In genomic region chr11:1217151-1217550, GRCh38 we compare ENCODE assay signal across 1 cellular context.
TF ChIP-seq lines count a peak whose summit lies in the region.

No MANE protein-coding gene starts in this region.

TF ChIP-seq in HepG2, 621 proteins besides CTCF, POLR2A, EP300 and RAD21:
- TF ChIP-seq SCMH1 (CRISPR knock-in tag; IDR thresholded peaks at IDR 0.05; ENCODE audit: borderline replicate concordance) (no peak), BRD4 (CRISPR knock-in tag; IDR thresholded peaks at IDR 0.05) (no peak), ZNF839 (CRISPR knock-in tag; IDR thresholded peaks at IDR 0.05; ENCODE audit: borderline replicate concordance) (no peak), BCL6 (CRISPR knock-in tag; IDR thresholded peaks at IDR 0.05) (no peak), RERE (CRISPR knock-in tag; IDR thresholded peaks at IDR 0.05; ENCODE audit: low read depth) (no peak), GRHL1 (CRISPR knock-in tag; conservative IDR thresholded peaks at IDR 0.05) (no peak), PAXIP1 (CRISPR knock-in tag; conservative IDR thresholded peaks at IDR 0.05) (no peak), GATAD1 (CRISPR knock-in tag; IDR thresholded peaks at IDR 0.05) (no peak), ELF3 (CRISPR knock-in tag; IDR thresholded peaks at IDR 0.05) (no peak)
